Comparison of ENCODE assay signal across 24 cellular contexts in the genomic region with DNA sequence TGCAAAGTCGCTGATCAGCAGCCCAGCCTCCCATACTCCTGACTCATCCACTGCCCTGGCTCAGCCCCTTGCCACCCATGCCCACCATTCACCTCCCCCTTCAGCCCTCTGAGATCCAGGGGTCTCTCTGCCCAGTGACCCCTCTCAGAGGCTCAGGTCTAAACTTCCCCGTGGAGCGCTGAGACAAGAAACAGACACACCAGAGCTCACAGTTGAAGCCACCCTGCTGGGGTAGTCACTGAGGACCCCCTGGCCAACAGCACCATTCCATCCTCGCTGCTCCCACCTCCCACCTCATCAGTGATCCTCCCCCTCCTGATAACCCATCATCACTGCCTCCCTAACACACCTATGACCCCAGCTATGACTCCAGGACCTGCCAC.
DNase-seq lines count a peak whose midpoint lies in the region; ATAC-seq and TF ChIP-seq lines count a peak whose summit lies in the region.
"Had no signal": no experiment of that assay in that cellular context is flagged by ENCODE, and none has a peak within 500 bp of the region (broad histone marks: within the 10 kb centered on the region; RNA-seq: fewer than 3 reads in every experiment).

No MANE protein-coding gene starts in this region.

- H3K4me3 Mint-ChIP-seq in CD8-positive, alpha-beta T cell: no peak overlapping the region
- H3K4me3 Mint-ChIP-seq in CD8-positive, alpha-beta memory T cell: no peak overlapping the region
- no peak overlapping the region for H3K4me3 Mint-ChIP-seq in CD4-positive, alpha-beta memory T cell
- H3K4me3 Mint-ChIP-seq: activated T-cell treated with anti-CD3 and anti-CD28 coated beads, Interleukin-2, amount 50 U/mL, for 4 hours; stimulated activated naive CD8-positive, alpha-beta T cell treated with anti-CD3 and anti-CD28 coated beads, Interleukin-15, Interleukin-2, amounts not matched to agents 100 ng/mL and 50 ng/mL, for 24 hours had no signal

- no peaks in the 10 kb centered on the region for H3K27me3 ChIP-seq in CD8-positive, alpha-beta T cell (ENCODE audit: insufficient read depth, low read length)
- H3K27me3 ChIP-seq in CD8-positive, alpha-beta memory T cell (ENCODE audit: insufficient read depth, low read length, poor library complexity, severe bottlenecking): no peaks in the 10 kb centered on the region
- H3K27me3 ChIP-seq in CD4-positive, alpha-beta memory T cell (ENCODE audit: insufficient read depth, low read length): no peaks in the 10 kb centered on the region
- H3K27me3 ChIP-seq: brain microvascular endothelial cell had no signal

- no peaks in the 10 kb centered on the region for H3K36me3 Mint-ChIP-seq in CD8-positive, alpha-beta T cell
- H3K36me3 Mint-ChIP-seq in CD8-positive, alpha-beta memory T cell: no peaks in the 10 kb centered on the region
- H3K36me3 Mint-ChIP-seq in CD4-positive, alpha-beta memory T cell: no peaks in the 10 kb centered on the region

- H3K27ac ChIP-seq in CD8-positive, alpha-beta T cell (ENCODE audit: low read depth, low read length): no peak overlapping the region
- peak overlapping the region; percentile 92 for H3K27ac ChIP-seq in angular gyrus (ENCODE audit: low read depth, low read length)
- H3K27ac ChIP-seq in substantia nigra (ENCODE audit: low read depth, low read length, poor library complexity, severe bottlenecking): peak overlapping the region; percentile 94
- H3K27ac ChIP-seq in CD8-positive, alpha-beta memory T cell (ENCODE audit: low read depth, low read length): no peak overlapping the region
- no peak overlapping the region for H3K27ac ChIP-seq in CD4-positive, alpha-beta memory T cell (ENCODE audit: low read depth, low read length)
- H3K27ac ChIP-seq: brain microvascular endothelial cell, HL-60, transverse colon had no signal

- H3K36me3 ChIP-seq in CD8-positive, alpha-beta T cell (ENCODE audit: insufficient read depth, low read length): no peaks in the 10 kb centered on the region
- no peaks in the 10 kb centered on the region for H3K36me3 ChIP-seq in CD8-positive, alpha-beta memory T cell (ENCODE audit: insufficient read depth, low read length)
- H3K36me3 ChIP-seq in CD4-positive, alpha-beta memory T cell (ENCODE audit: insufficient read depth, low read length): no peaks in the 10 kb centered on the region
- H3K36me3 ChIP-seq: brain microvascular endothelial cell, transverse colon had no signal

- no peaks in the 10 kb centered on the region for H3K9me3 ChIP-seq in CD8-positive, alpha-beta T cell (ENCODE audit: low read length)
- H3K9me3 ChIP-seq in CD8-positive, alpha-beta memory T cell (ENCODE audit: low read length): no peaks in the 10 kb centered on the region
- no peaks in the 10 kb centered on the region for H3K9me3 ChIP-seq in CD4-positive, alpha-beta memory T cell (ENCODE audit: control insufficient read depth in 1 of 2, low read length in 2 of 2)
- H3K9me3 ChIP-seq: transverse colon had no signal

- no peaks in the 10 kb centered on the region for H3K9me3 Mint-ChIP-seq in CD8-positive, alpha-beta T cell
- peaks cover 0 to 5% (median 0%) of the 10 kb centered on the region in 5 donors for H3K9me3 Mint-ChIP-seq in CD8-positive, alpha-beta memory T cell
- peaks cover 0 to 7% (median 0%) of the 10 kb centered on the region in 8 donors for H3K9me3 Mint-ChIP-seq in CD4-positive, alpha-beta memory T cell
- H3K9me3 Mint-ChIP-seq: activated T-cell treated with anti-CD3 and anti-CD28 coated beads, Interleukin-2, amount 50 U/mL, for 4 hours; stimulated activated naive CD8-positive, alpha-beta T cell treated with anti-CD3 and anti-CD28 coated beads, Interleukin-15, Interleukin-2, amounts not matched to agents 100 ng/mL and 50 ng/mL, for 24 hours had no signal

- H3K4me3 ChIP-seq in CD8-positive, alpha-beta T cell (ENCODE audit: low read depth, low read length): no peak overlapping the region
- no peak overlapping the region for H3K4me3 ChIP-seq in CD8-positive, alpha-beta memory T cell (ENCODE audit: low read length)
- no peak overlapping the region for H3K4me3 ChIP-seq in CD4-positive, alpha-beta memory T cell (ENCODE audit: low read length in 2 of 2)
- H3K4me3 ChIP-seq: transverse colon had no signal

- CTCF ChIA-PET in CD8-positive, alpha-beta T cell (lab: Charles Lee): interaction anchor here (0.6 kb wide), 1 partner anchor 105 kb away, joined by 4 read pairs; no protein-coding TSS in a partner anchor
- CTCF ChIA-PET in CD8-positive, alpha-beta memory T cell (lab: Charles Lee): no interaction called here
- CTCF ChIA-PET in CD4-positive, alpha-beta memory T cell (lab: Charles Lee; ENCODE audit: partially characterized antibody): no interaction called here

- H3K27me3 Mint-ChIP-seq in CD8-positive, alpha-beta T cell (ENCODE audit: low read depth): peaks cover 37% of the 10 kb centered on the region
- peaks cover 9 to 33% of the 10 kb centered on the region in 2 donors for H3K27me3 Mint-ChIP-seq in CD8-positive, alpha-beta memory T cell
- H3K27me3 Mint-ChIP-seq in CD4-positive, alpha-beta memory T cell: peaks cover 19 to 23% of the 10 kb centered on the region in 2 donors

- DNase-seq in CD8-positive, alpha-beta T cell: peak in 1 of 7 experiments; percentile 31
- peak; percentile 64 for DNase-seq in mesenteric fat pad (ENCODE audit: low spot score)
- DNase-seq in substantia nigra (lab: John Stamatoyannopoulos, UW): no peak
- no peak for DNase-seq in CD8-positive, alpha-beta memory T cell
- DNase-seq in NCI-H510A (lab: John Stamatoyannopoulos, UW): no peak
- no peak for DNase-seq in CD4-positive, alpha-beta memory T cell
- DNase-seq: activated CD4-positive, alpha-beta T cell treated with anti-CD3 and anti-CD28 coated beads for 1 hour; activated naive CD4-positive, alpha-beta T cell; activated T-cell treated with anti-CD3 and anti-CD28 coated beads, Interleukin-2, amount 50 U/mL, for 4 hours; brain microvascular endothelial cell; foreskin fibroblast; mammary epithelial cell; NCI-H1417 treated with DMSO at 0.1 percent for 48 hours; NCI-H2081 treated with DMSO at 0.1 percent for 48 hours; NCI-H446 treated with DMSO at 0.1 percent for 48 hours; OCI-M1; T-helper 2 cell; transverse colon had no signal

- intact Hi-C loops in CD8-positive, alpha-beta T cell (cut with DNase I, micrococcal nuclease): no loop called here
- intact Hi-C loops in CD4-positive, alpha-beta memory T cell (cut with micrococcal nuclease): no loop called here

- TF ChIP-seq CTCF in CD8-positive, alpha-beta T cell (IDR thresholded peaks at IDR 0.05): no peak

- H3K27ac Mint-ChIP-seq in CD8-positive, alpha-beta T cell: peak overlapping the region; percentile 5
- H3K27ac Mint-ChIP-seq in CD8-positive, alpha-beta memory T cell: no peak overlapping the region
- H3K27ac Mint-ChIP-seq in CD4-positive, alpha-beta memory T cell: no peak overlapping the region
- H3K27ac Mint-ChIP-seq: stimulated activated naive CD8-positive, alpha-beta T cell treated with anti-CD3 and anti-CD28 coated beads, Interleukin-15, Interleukin-2, amounts not matched to agents 100 ng/mL and 50 ng/mL, for 24 hours had no signal

- ATAC-seq in CD8-positive, alpha-beta T cell: no peak
- ATAC-seq: activated T-cell treated with anti-CD3 and anti-CD28 coated beads, Interleukin-2, amount 50 U/mL, for 4 hours; esophagus mucosa; Right ventricle myocardium inferior; SK-N-SH treated with all-trans-retinoic acid at 6 μM for 48 hours had no signal

- POLR2A ChIA-PET in CD8-positive, alpha-beta T cell (lab: Charles Lee): no interaction called here
- POLR2A ChIA-PET in CD8-positive, alpha-beta memory T cell (lab: Charles Lee): no interaction called here
- POLR2A ChIA-PET in CD4-positive, alpha-beta memory T cell (lab: Charles Lee; ENCODE audit: partially characterized antibody): no interaction called here

- H3K4me1 Mint-ChIP-seq in CD8-positive, alpha-beta T cell (ENCODE audit: low read depth): peaks cover 7% of the 10 kb centered on the region
- peaks cover 0 to 4% (median 0%) of the 10 kb centered on the region in 3 donors for H3K4me1 Mint-ChIP-seq in CD8-positive, alpha-beta memory T cell
- H3K4me1 Mint-ChIP-seq in CD4-positive, alpha-beta memory T cell: peaks cover 0 to 11% (median 3%) of the 10 kb centered on the region in 4 donors

- H3K4me1 ChIP-seq in CD8-positive, alpha-beta T cell (ENCODE audit: insufficient read depth, low read length): no peaks in the 10 kb centered on the region
- H3K4me1 ChIP-seq in CD8-positive, alpha-beta memory T cell (ENCODE audit: insufficient read depth, low read length): no peaks in the 10 kb centered on the region
- H3K4me1 ChIP-seq in CD4-positive, alpha-beta memory T cell (ENCODE audit: insufficient read depth, low read length): no peaks in the 10 kb centered on the region

Comparison
In these comparisons a context has a peak if more than half of its experiments do, and no peak if none do; other contexts are left out.
1. H3K27ac ChIP-seq: peak in angular gyrus (single experiment) and substantia nigra (single experiment); none in CD8-positive, alpha-beta T cell (single experiment), CD8-positive, alpha-beta memory T cell (single experiment) and CD4-positive, alpha-beta memory T cell (single experiment).